ENCODE assay signal across 1 cellular context in the genomic region with DNA sequence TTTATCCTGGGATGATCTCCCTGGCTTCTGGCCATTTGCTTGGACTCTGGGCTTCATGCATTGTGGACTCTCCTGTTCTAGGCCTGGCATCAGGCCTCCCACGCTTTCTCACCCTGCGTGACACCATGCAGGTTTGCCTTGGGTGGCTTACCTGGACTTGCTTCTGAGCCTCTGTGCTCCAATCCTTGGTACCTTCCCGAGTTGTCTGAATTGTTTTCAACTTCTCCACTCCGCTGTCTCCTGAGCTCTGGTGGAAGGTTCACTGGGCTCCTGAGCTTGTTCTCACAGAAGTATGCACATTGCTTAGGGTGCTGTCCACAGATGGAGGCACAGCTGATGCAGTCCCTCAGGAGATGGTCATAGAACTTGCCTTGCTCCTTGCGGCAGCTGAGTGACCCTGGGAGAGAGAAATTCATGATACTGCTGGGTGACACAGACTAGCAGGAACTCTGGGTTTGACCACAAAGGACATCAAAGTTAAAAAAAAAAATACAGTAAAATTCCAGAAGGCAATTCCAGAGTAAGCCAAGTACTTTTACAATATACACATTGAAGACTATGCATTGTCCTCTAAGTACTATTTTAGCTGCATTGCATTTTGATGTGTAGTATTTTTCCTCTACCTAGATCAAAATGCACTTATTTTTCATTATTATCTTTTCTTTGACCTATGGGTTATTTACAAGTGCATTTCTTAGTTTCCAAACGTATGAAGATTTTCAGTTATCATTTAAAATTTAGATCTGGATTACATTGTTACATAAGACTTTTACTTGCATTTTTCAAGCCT.
TF ChIP-seq lines count a peak whose summit lies in the region.

No MANE protein-coding gene starts in this region.

TF ChIP-seq in GM12878, 131 proteins besides CTCF, POLR2A, EP300 and RAD21:
- TF ChIP-seq EED (IDR thresholded peaks at IDR 0.05; ENCODE audit: low read depth) (no peak), ZNF217 (IDR thresholded peaks at IDR 0.05) (peak; percentile 54; the same call in 1 of the 2 replicates), CBX5 (IDR thresholded peaks at IDR 0.05; ENCODE audit: low read depth) (0 out of 2 replicates have a peak, but pooled peaks have one; percentile 36)
